Comparison of ENCODE assay signal across 20 cellular contexts in genomic region chr6:160321729-160322505, GRCh38. TPM values are rescaled to one million over a fixed set of nuclear protein-coding genes. Genes with fewer than 3 reads are reported as not detected.
"Had no signal": no experiment of that assay in that cellular context is flagged by ENCODE, and none has a peak within 500 bp of the region (broad histone marks: within the 10 kb centered on the region; RNA-seq: fewer than 3 reads in every experiment).

No MANE protein-coding gene starts in this region.

- DNase-seq: Kasumi-1, MM.1S, NCI-H1092 treated with DMSO at 0.1 percent for 48 hours, NCI-H1436, NCI-H187, NCI-H2029, NCI-H2081 treated with DMSO at 0.1 percent for 48 hours, NCI-H2171, NCI-H226, NCI-H446, NCI-H510A, NCI-H524 treated with DMSO at 0.1 percent for 48 hours, NCI-H69, NCI-H774, Right ventricle myocardium superior, RPMI8226, SIG-M5, SK-N-SH, SW 1271 had no signal

- H3K9me3 ChIP-seq: SK-N-SH had no signal

- H3K4me2 ChIP-seq: KMS-11, SK-N-SH had no signal

- H3K9ac ChIP-seq: KMS-11, SK-N-SH had no signal

- H3K27ac ChIP-seq: KMS-11 had no signal

RNA-seq across cellular contexts. Expression of gene SLC22A3, which starts 26.3 kb away (rescaled TPM):
- polyA plus RNA-seq: SK-N-SH had no signal
